8 cellular contexts compared by ENCODE assay signal in the genomic region with DNA sequence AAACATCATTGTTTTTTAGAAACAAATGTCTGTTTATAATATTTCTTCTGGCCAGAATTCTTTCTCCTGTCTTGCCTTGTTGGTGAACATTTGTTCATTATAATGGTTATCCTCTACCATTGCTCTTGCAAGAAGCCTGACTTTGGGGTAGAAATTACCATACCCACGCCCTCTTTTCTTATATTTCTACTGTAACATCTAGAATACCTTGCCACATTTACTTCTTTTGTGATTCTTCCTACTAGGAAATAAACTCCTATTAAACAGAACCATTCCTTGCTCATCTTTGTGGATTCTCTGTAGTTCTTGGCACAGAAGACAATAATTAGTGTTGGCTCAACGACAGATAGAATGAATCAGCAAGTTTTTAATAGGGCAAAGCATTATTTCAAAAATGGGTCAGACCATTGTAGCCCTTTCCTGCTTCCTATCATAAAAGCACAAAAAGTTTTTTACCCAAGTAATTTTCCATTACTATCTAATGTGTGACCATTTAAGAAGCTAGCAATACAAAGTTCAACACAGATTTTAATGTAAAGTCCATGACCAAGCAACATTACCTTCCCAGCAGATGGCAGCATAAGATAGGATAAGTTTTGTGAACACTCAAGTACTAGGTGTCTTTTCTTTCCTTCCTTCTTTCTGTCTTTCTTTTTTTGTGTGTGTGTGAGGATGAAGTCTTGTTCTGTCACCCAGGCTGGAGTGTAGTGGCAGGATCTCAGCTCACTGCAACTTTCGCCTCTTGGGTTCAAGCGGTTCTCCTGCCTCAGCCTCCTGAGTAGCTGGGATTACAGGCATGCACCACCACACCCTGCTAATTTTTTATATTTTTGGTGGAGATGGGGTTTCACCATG.
DNase-seq lines count a peak whose midpoint lies in the region; ATAC-seq lines count a peak whose summit lies in the region.

No MANE protein-coding gene starts in this region.

- DNase-seq in AG08396 (ENCODE audit: low spot score), result peak; percentile 56
- peak; percentile 86 to 87 for DNase-seq in NCI-H446 (lab: John Stamatoyannopoulos, UW)
- DNase-seq in astrocyte of the hippocampus (ENCODE audit: low read depth, low spot score), result peak; percentile 84
- peak; percentile 66 for DNase-seq in iPS DF 6.9 (ENCODE audit: low read depth, low spot score)
- DNase-seq in superior temporal gyrus (ENCODE audit: extremely low spot score), result peak; percentile 94
- DNase-seq in UCSD-AML1 (lab: John Stamatoyannopoulos, UW; ENCODE audit: unreplicated experiment), result no peak

- no peaks in the 10 kb centered on the region for H3K9me3 ChIP-seq in iPS DF 6.9 (ENCODE audit: control insufficient read depth, insufficient read depth, low read length)

- ATAC-seq in GM18867 (IDR thresholded peaks at IDR 0.05; ENCODE audit: unreplicated experiment), result peak; percentile 83
- ATAC-seq in HG03378 (IDR thresholded peaks at IDR 0.05; ENCODE audit: unreplicated experiment), result peak; percentile 84

- no peaks in the 10 kb centered on the region for H3K4me1 ChIP-seq in iPS DF 6.9 (ENCODE audit: control insufficient read depth, insufficient read depth, low read length)

- H3K27me3 ChIP-seq in iPS DF 6.9 (ENCODE audit: control insufficient read depth, insufficient read depth, low read length), result no peaks in the 10 kb centered on the region

- WGBS in iPS DF 6.9 (ENCODE audit: insufficient coverage, insufficient read length), result no CpG with 5 or more reads among the region's 4 CpGs

- H3K36me3 ChIP-seq in iPS DF 6.9 (ENCODE audit: control insufficient read depth, insufficient read depth, low read length), result no peaks in the 10 kb centered on the region

- H3K4me3 ChIP-seq in iPS DF 6.9 (ENCODE audit: low read length), result no peak overlapping the region

- no peak overlapping the region for H3K27ac ChIP-seq in iPS DF 6.9 (ENCODE audit: low read length)
